Comparison of ENCODE assay signal across 27 cellular contexts in genomic region chr2:240386321-240386720, GRCh38. TPM values are rescaled to one million over a fixed set of nuclear protein-coding genes. Genes with fewer than 3 reads are reported as not detected.
DNase-seq lines count a peak whose midpoint lies in the region; ATAC-seq and TF ChIP-seq lines count a peak whose summit lies in the region.
"Had no signal": no experiment of that assay in that cellular context is flagged by ENCODE, and none has a peak within 500 bp of the region (broad histone marks: within the 10 kb centered on the region; RNA-seq: fewer than 3 reads in every experiment).

No MANE protein-coding gene starts in this region.

- H3K4me1 ChIP-seq in ACC112 (ENCODE audit: control insufficient read depth, insufficient read depth, low read length, unreplicated experiment) (peaks cover 15% of the 10 kb centered on the region), HCT116 (ENCODE audit: control insufficient read depth in 1 of 2, insufficient read depth in 2 of 2, low read length in 2 of 2) (peaks cover 21 to 39% of the 10 kb centered on the region in 2 experiments)
- H3K4me1 ChIP-seq: HAP-1, right lobe of liver had no signal

- H4K20me1 ChIP-seq in HCT116 (ENCODE audit: insufficient read depth) = no peaks in the 10 kb centered on the region

- TF ChIP-seq RAD21 in HCT116 (IDR thresholded peaks at IDR 0.05; ENCODE audit: low read depth) = no peak

- H3K27me3 ChIP-seq in ACC112 (ENCODE audit: insufficient read depth, low read length) (no peaks in the 10 kb centered on the region), HCT116 (ENCODE audit: insufficient read depth, low read length) (no peaks in the 10 kb centered on the region)
- H3K27me3 ChIP-seq: adrenal gland, right lobe of liver, suprapubic skin had no signal

- no peak for TF ChIP-seq CTCF in HCT116 (IDR thresholded peaks at IDR 0.05 in 2 of 3, conservative IDR thresholded peaks at IDR 0.05 in 1 of 3; ENCODE audit: borderline replicate concordance in 1 of 3, insufficient read depth in 1 of 3, low read depth in 2 of 3, low read length in 2 of 3)
- TF ChIP-seq CTCF in brain (conservative IDR thresholded peaks at IDR 0.05) = no peak
- no peak for TF ChIP-seq CTCF in nephron progenitor cell (IDR thresholded peaks at IDR 0.05)

- H3K9me3 ChIP-seq in HCT116 (ENCODE audit: control insufficient read depth in 1 of 2, insufficient read depth in 1 of 2, low read depth in 1 of 2, low read length in 2 of 2) = no peaks in the 10 kb centered on the region
- H3K9me3 ChIP-seq: adrenal gland, HAP-1, right lobe of liver, suprapubic skin had no signal

- peaks cover 0 to 4% (median 0%) of the 10 kb centered on the region in 5 experiments for H3K9me3 Mint-ChIP-seq in brain
- no peaks in the 10 kb centered on the region for H3K9me3 Mint-ChIP-seq in nephron progenitor cell
- H3K9me3 Mint-ChIP-seq: activated T-cell treated with anti-CD3 and anti-CD28 coated beads, Interleukin-2, amount 50 U/mL, for 4 hours; mesothelial cell of epicardium; naive thymus-derived CD4-positive, alpha-beta T cell; stimulated activated memory B cell treated with anti-CD40 and anti-IgM and Interleukin-4, amounts not matched to agents 10 μg/mL and 1 μg/mL and 100 μg/mL, for 72 hours had no signal

- RAD21 ChIA-PET in HCT116 (lab: Charles Lee; ENCODE audit: low non-redundant PET in 1 of 2, low total read pairs in 2 of 2, uncharacterized antibody in 2 of 2, unreplicated experiment in 2 of 2) = interaction anchor here in 1 of 2 experiments (1.1 kb wide), 1 partner anchor 46 kb away, joined by 4 read pairs; no protein-coding TSS in a partner anchor

- H3K4me2 ChIP-seq in HCT116 (ENCODE audit: low read length) = peak overlapping the region; percentile 8; the same call in 1 of the 2 replicates

- H3K4me3 Mint-ChIP-seq in brain (no peak overlapping the region), nephron progenitor cell (no peak overlapping the region)
- H3K4me3 Mint-ChIP-seq: activated T-cell treated with anti-CD3 and anti-CD28 coated beads, Interleukin-2, amount 50 U/mL, for 4 hours; mesothelial cell of epicardium; naive thymus-derived CD4-positive, alpha-beta T cell; stimulated activated memory B cell treated with anti-CD40 and anti-IgM and Interleukin-4, amounts not matched to agents 10 μg/mL and 1 μg/mL and 100 μg/mL, for 72 hours had no signal

- peaks cover 12% of the 10 kb centered on the region for H3K4me1 Mint-ChIP-seq in brain
- peaks cover 12% of the 10 kb centered on the region for H3K4me1 Mint-ChIP-seq in nephron progenitor cell
- H3K4me1 Mint-ChIP-seq: mesothelial cell of epicardium; stimulated activated memory B cell treated with anti-CD40 and anti-IgM and Interleukin-4, amounts not matched to agents 10 μg/mL and 1 μg/mL and 100 μg/mL, for 72 hours had no signal

- CTCF ChIA-PET in HCT116 (lab: Charles Lee) = interaction anchor here (1.4 kb wide), 1 partner anchor 236 kb away, joined by 4 read pairs; no protein-coding TSS in a partner anchor

- H3K27me3 Mint-ChIP-seq in brain (peaks cover 10% of the 10 kb centered on the region), nephron progenitor cell (ENCODE audit: low read depth, poor library complexity) (peaks cover 6% of the 10 kb centered on the region)

- H2AFZ ChIP-seq in ACC112 (ENCODE audit: low read length, unreplicated experiment) (no peak overlapping the region), HCT116 (ENCODE audit: low read depth, low read length, poor library complexity, severe bottlenecking) (no peak overlapping the region)

- no peak for DNase-seq in HCT116 (ENCODE audit: low read depth, low spot score)
- peak; percentile 1 for DNase-seq in nephron progenitor cell
- DNase-seq in stimulated activated naive CD8-positive, alpha-beta T cell treated with anti-CD3 and anti-CD28 coated beads, Interleukin-15, Interleukin-2, amounts not matched to agents 100 U/mL and 50 U/mL, for 24 hours = no peak
- DNase-seq in DMS114 treated with DMSO at 0.1 percent for 48 hours (lab: John Stamatoyannopoulos, UW; ENCODE audit: unreplicated experiment) = no peak
- DNase-seq in stimulated activated CD4-positive, alpha-beta T cell treated with anti-CD3 and anti-CD28 coated beads, Interleukin-12 subunit alpha, Interleukin-12 subunit beta, amount 100 ng/mL, for 4 hours = no peak
- DNase-seq in NAMALWA (ENCODE audit: low spot score) = no peak
- DNase-seq: activated CD4-positive, alpha-beta T cell treated with anti-CD3 and anti-CD28 coated beads for 48 hours; activated naive CD4-positive, alpha-beta T cell; activated T-cell treated with anti-CD3 and anti-CD28 coated beads, Interleukin-2, amount 50 U/mL, for 4 hours; Calu3; effector memory CD4-positive, alpha-beta T cell; KBM-7; naive thymus-derived CD4-positive, alpha-beta T cell; NCI-H2029 treated with DMSO at 0.1 percent for 48 hours; NCI-H82; stimulated activated CD4-positive, alpha-beta T cell treated with anti-CD3 and anti-CD28 coated beads, Interleukin-4, amount 100 ng/mL, for 4 hours had no signal

- H3K27ac ChIP-seq in ACC112 (ENCODE audit: low read depth, low read length) = peak overlapping the region; percentile 37; the same call in 1 of the 2 replicates
- H3K27ac ChIP-seq in HCT116 (ENCODE audit: low read depth, low read length) = no peak overlapping the region; the same call in 1 of the 2 replicates
- H3K27ac ChIP-seq: C4-2B, coronary artery, right lobe of liver, suprapubic skin, VCaP had no signal

- POLR2A ChIA-PET in HCT116 (lab: Charles Lee) = no interaction called here

- H3K9ac ChIP-seq in HCT116 (ENCODE audit: low read length) = no peak overlapping the region

- ATAC-seq in HCT116 = no peak
- ATAC-seq in stimulated activated naive CD8-positive, alpha-beta T cell treated with anti-CD3 and anti-CD28 coated beads, Interleukin-15, Interleukin-2, amounts not matched to agents 100 U/mL and 50 U/mL, for 24 hours = no peak
- ATAC-seq: activated T-cell treated with anti-CD3 and anti-CD28 coated beads, Interleukin-2, amount 50 U/mL, for 4 hours; naive thymus-derived CD4-positive, alpha-beta T cell; stimulated activated memory B cell treated with anti-CD40 and anti-IgM and Interleukin-4, amounts not matched to agents 10 μg/mL and 1 μg/mL and 100 μg/mL, for 72 hours had no signal

- H3K36me3 Mint-ChIP-seq in brain (no peaks in the 10 kb centered on the region), nephron progenitor cell (ENCODE audit: low read depth) (no peaks in the 10 kb centered on the region)
- H3K36me3 Mint-ChIP-seq: mesothelial cell of epicardium; naive thymus-derived CD4-positive, alpha-beta T cell; stimulated activated memory B cell treated with anti-CD40 and anti-IgM and Interleukin-4, amounts not matched to agents 10 μg/mL and 1 μg/mL and 100 μg/mL, for 72 hours had no signal

- no TSS peak for BruUV-seq in HCT116 (replicated peaks; lab: Mats Ljungman, UMichigan)

- H3K9me2 ChIP-seq in HCT116 (ENCODE audit: insufficient read depth) = no peaks in the 10 kb centered on the region

- H3K79me2 ChIP-seq in ACC112 (ENCODE audit: control insufficient read depth, insufficient read depth, low read length, unreplicated experiment) (peaks cover 3% of the 10 kb centered on the region), HCT116 (ENCODE audit: insufficient read depth, low read length) (no peaks in the 10 kb centered on the region)

- intact Hi-C loops in HCT116 (cut with micrococcal nuclease) = no loop called here

- H3K27ac Mint-ChIP-seq in brain (peak overlapping the region in 3 of 5 experiments; percentile 35 to 81 (median 74)), nephron progenitor cell (no peak overlapping the region)
- H3K27ac Mint-ChIP-seq: mesothelial cell of epicardium; stimulated activated memory B cell treated with anti-CD40 and anti-IgM and Interleukin-4, amounts not matched to agents 10 μg/mL and 1 μg/mL and 100 μg/mL, for 72 hours had no signal

- TF ChIP-seq POLR2A in HCT116 (IDR thresholded peaks at IDR 0.05; ENCODE audit: borderline replicate concordance, extremely low read depth, insufficient read depth, insufficient read length) = no peak

- H3K4me3 ChIP-seq in ACC112 (ENCODE audit: low read depth, low read length) = no peak overlapping the region
- no peak overlapping the region for H3K4me3 ChIP-seq in HCT116 (replicated peaks in 1 of 2; ENCODE audit: low read depth in 1 of 2, low read length in 2 of 2)
- H3K4me3 ChIP-seq: adrenal gland, coronary artery, HAP-1, right lobe of liver, suprapubic skin had no signal

- H3K36me3 ChIP-seq in ACC112 (ENCODE audit: insufficient read depth, low read length) (no peaks in the 10 kb centered on the region), HCT116 (ENCODE audit: control insufficient read depth in 1 of 2, insufficient read depth in 2 of 2, low read length in 2 of 2) (no peaks in the 10 kb centered on the region)
- H3K36me3 ChIP-seq: adrenal gland, HAP-1, right lobe of liver, suprapubic skin had no signal

TF ChIP-seq in HCT116, 20 proteins besides CTCF, POLR2A, EP300 and RAD21 (continues in another document):
- TF ChIP-seq, protein P1, sequence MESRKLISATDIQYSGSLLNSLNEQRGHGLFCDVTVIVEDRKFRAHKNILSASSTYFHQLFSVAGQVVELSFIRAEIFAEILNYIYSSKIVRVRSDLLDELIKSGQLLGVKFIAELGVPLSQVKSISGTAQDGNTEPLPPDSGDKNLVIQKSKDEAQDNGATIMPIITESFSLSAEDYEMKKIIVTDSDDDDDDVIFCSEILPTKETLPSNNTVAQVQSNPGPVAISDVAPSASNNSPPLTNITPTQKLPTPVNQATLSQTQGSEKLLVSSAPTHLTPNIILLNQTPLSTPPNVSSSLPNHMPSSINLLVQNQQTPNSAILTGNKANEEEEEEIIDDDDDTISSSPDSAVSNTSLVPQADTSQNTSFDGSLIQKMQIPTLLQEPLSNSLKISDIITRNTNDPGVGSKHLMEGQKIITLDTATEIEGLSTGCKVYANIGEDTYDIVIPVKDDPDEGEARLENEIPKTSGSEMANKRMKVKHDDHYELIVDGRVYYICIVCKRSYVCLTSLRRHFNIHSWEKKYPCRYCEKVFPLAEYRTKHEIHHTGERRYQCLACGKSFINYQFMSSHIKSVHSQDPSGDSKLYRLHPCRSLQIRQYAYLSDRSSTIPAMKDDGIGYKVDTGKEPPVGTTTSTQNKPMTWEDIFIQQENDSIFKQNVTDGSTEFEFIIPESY (IDR thresholded peaks at IDR 0.05; ENCODE audit: extremely low read depth, insufficient replicate concordance, low read length) = no peak
- TF ChIP-seq POLR2AphosphoS5 (IDR thresholded peaks at IDR 0.05; ENCODE audit: low read depth, low read length) = no peak
- no peak for TF ChIP-seq YY1 (IDR thresholded peaks at IDR 0.05; ENCODE audit: extremely low read depth, insufficient replicate concordance, low read depth, low read length)
- TF ChIP-seq EGR1 (IDR thresholded peaks at IDR 0.05; ENCODE audit: low read depth) = no peak
- no peak for TF ChIP-seq CBX3 (IDR thresholded peaks at IDR 0.05; ENCODE audit: low read depth)
- TF ChIP-seq EZH2phosphoT487 (IDR thresholded peaks at IDR 0.05; ENCODE audit: borderline replicate concordance) = no peak
- TF ChIP-seq ZNF274 (IDR thresholded peaks at IDR 0.05; ENCODE audit: low read depth, low read length) = no peak
- TF ChIP-seq ZFX (IDR thresholded peaks at IDR 0.05) = no peak
- no peak for TF ChIP-seq CEBPB (IDR thresholded peaks at IDR 0.05; ENCODE audit: low read depth)
- no peak for TF ChIP-seq JUND (IDR thresholded peaks at IDR 0.05)

RNA-seq across cellular contexts. Expression of gene GPC1, which starts 49.1 kb away (rescaled TPM):
- total RNA-seq in HCT116 (2021; ENCODE audit: unreplicated experiment) = 79.1 TPM
- 53.8 and 67.7 TPM in 2 replicates for polyA plus RNA-seq in HCT116 (2012)
- polyA plus RNA-seq in brain (ENCODE audit: insufficient read depth, low read depth, low replicate concordance) = 52.7 TPM
